In the genomic region with DNA sequence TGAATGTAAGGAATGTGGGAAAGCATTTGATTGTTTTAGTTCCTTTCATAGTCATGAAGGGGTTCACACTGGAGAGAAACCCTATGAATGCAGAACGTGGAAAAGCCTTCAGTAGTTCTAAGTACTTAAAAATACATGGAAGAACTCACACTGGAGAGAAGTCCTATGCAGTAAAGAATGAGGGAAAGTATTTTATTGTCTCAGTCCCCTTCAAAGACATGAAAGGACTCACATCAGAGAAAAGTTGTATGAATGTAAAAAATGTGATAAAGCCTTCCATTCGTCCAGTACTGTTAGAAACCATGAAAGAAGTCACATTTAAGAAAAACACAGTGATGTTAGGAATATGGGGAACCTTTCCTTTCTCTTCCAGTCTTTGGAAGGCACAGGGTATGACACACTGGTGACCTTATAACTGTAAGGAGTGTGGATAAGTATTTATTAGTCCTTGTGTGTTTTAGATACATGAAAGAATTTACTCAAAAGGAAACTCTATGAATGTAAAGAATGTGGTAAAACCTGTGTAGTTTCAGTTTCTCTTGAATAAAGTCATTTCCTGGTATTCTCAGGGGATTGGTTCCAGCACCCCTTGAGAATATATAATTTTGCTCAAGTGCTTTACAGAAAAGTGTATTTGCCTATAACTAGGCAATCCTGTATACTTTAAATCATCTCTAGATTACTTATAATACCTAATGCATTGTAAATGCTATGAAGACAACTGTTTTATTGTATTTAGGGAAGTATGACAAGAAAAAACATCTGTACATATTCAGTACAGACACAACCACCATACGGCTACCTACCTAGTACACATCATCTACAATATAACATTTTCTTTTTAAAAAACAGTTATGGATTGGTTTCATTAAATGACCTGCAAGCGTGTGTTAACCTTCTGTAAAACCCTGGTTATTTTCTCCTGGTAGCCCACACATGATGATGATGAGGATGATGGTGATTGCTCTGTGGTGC, we compare ENCODE assay signal across 21 cellular contexts. TPM values are rescaled to one million over a fixed set of nuclear protein-coding genes. Genes with fewer than 3 reads are reported as not detected.
DNase-seq lines count a peak whose midpoint lies in the region; ATAC-seq, FAIRE-seq and TF ChIP-seq lines count a peak whose summit lies in the region.
"Had no signal": no experiment of that assay in that cellular context is flagged by ENCODE, and none has a peak within 500 bp of the region (broad histone marks: within the 10 kb centered on the region; RNA-seq: fewer than 3 reads in every experiment).

No MANE protein-coding gene starts in this region.

- H4K5ac ChIP-seq in H1 (ENCODE audit: insufficient read length, low read depth, low read length) = no peak overlapping the region

- H3K9ac ChIP-seq in H1 (replicated peaks in 1 of 4; ENCODE audit: extremely low read depth in 1 of 4, low read depth in 3 of 4, low read length in 3 of 4) = no peak overlapping the region

- no peak overlapping the region for H2AK5ac ChIP-seq in H1 (ENCODE audit: low read depth, low read length)

- H3K4me3 Mint-ChIP-seq in activated CD4-positive, alpha-beta T cell treated with anti-CD3 and anti-CD28 coated beads for 36 hours = no peak overlapping the region
- H3K4me3 Mint-ChIP-seq: CD4-positive, alpha-beta T cell had no signal

- no peak overlapping the region for H3K23ac ChIP-seq in H1 (ENCODE audit: insufficient read length)

- H4K91ac ChIP-seq in H1 (replicated peaks; ENCODE audit: insufficient read length, low read length) = no peak overlapping the region

- TF ChIP-seq POLR2A in H1 (IDR thresholded peaks at IDR 0.05; ENCODE audit: control extremely low read depth in 1 of 2, low read depth in 2 of 2, low read length in 2 of 2) = no peak

- WGBS in H1 (ENCODE audit: extremely low coverage in 1 of 2, insufficient coverage in 1 of 2, insufficient read length in 1 of 2, insufficient replicate concordance in 2 of 2, low coverage in 1 of 2, low lambda C conversion rate in 2 of 2, missing lambda C conversion rate in 1 of 2), 2 experiments = 83% methylated on average over 4 of the region's 4 CpGs; no CpG with 5 or more reads in 1 of the 2 experiments

- H3K23me2 ChIP-seq in H1 (ENCODE audit: low read depth, low read length) = no peaks in the 10 kb centered on the region

- no peak overlapping the region for H2BK20ac ChIP-seq in H1 (ENCODE audit: low read length)

- H2BK120ac ChIP-seq in H1 (replicated peaks; ENCODE audit: low read depth, low read length) = no peak overlapping the region

- H4K20me1 ChIP-seq in H1 (replicated peaks in 1 of 2; ENCODE audit: control insufficient read depth in 1 of 2, insufficient read depth in 2 of 2, low read length in 2 of 2) = no peaks in the 10 kb centered on the region

- H3K79me2 ChIP-seq in H1 (ENCODE audit: control insufficient read depth in 1 of 2, insufficient read depth in 2 of 2, low read length in 2 of 2) = no peaks in the 10 kb centered on the region

- H3K9me3 Mint-ChIP-seq in activated CD4-positive, alpha-beta T cell treated with anti-CD3 and anti-CD28 coated beads for 36 hours (ENCODE audit: low read depth) = peaks cover 21% of the 10 kb centered on the region

- H3K56ac ChIP-seq in H1 (replicated peaks; ENCODE audit: insufficient read length, low read depth, low read length) = no peak overlapping the region

- TF ChIP-seq EP300 in H1 (IDR thresholded peaks at IDR 0.05; ENCODE audit: borderline replicate concordance in 1 of 2, low read depth in 2 of 2, low read length in 2 of 2) = no peak

- intact Hi-C loops in activated CD4-positive, alpha-beta T cell treated with anti-CD3 and anti-CD28 coated beads for 36 hours (cut with DNase I, micrococcal nuclease) = loop anchor here in 1 of 2 experiments (10.0 kb wide), 1 partner anchor 329 kb away; no protein-coding TSS in a partner anchor

- no peak overlapping the region for H2BK5ac ChIP-seq in H1 (ENCODE audit: low read depth, low read length)

- CTCF ChIA-PET in activated CD4-positive, alpha-beta T cell treated with anti-CD3 and anti-CD28 coated beads for 36 hours (lab: Charles Lee) = no interaction called here
- CTCF ChIA-PET in HEK293 (lab: Yijun Ruan, JAX) = no interaction called here
- CTCF ChIA-PET in H1 (lab: Charles Lee; ENCODE audit: partially characterized antibody) = no interaction called here

- H3K27me3 Mint-ChIP-seq in activated CD4-positive, alpha-beta T cell treated with anti-CD3 and anti-CD28 coated beads for 36 hours = peaks cover 8% of the 10 kb centered on the region

- DNase-seq in activated CD4-positive, alpha-beta T cell treated with anti-CD3 and anti-CD28 coated beads for 36 hours = no peak
- DNase-seq in activated CD4-positive, alpha-beta T cell treated with anti-CD3 and anti-CD28 coated beads, Interleukin-2, amount 50 U/mL, for 1 hour = no peak
- DNase-seq in D721Med (ENCODE audit: insufficient read length, low spot score) = no peak
- DNase-seq in H1 (ENCODE audit: low read depth in 1 of 2, low spot score in 2 of 2) = no peak
- no peak for DNase-seq in substantia nigra (lab: John Stamatoyannopoulos, UW)
- no peak for DNase-seq in urothelium cell line (ENCODE audit: low spot score)
- DNase-seq: 8988T; BE2C; CD4-positive, alpha-beta T cell; DMS53; KG1; NCI-H1436; NCI-H2029; NCI-H2171 treated with DMSO at 0.1 percent for 48 hours; NCI-H446 treated with DMSO at 0.1 percent for 48 hours had no signal

- no peak overlapping the region for H3K14ac ChIP-seq in H1 (ENCODE audit: insufficient read length)

- ATAC-seq in activated CD4-positive, alpha-beta T cell treated with anti-CD3 and anti-CD28 coated beads for 36 hours = peak; percentile 74
- no peak for ATAC-seq in HG03175 (IDR thresholded peaks at IDR 0.05; ENCODE audit: unreplicated experiment)
- ATAC-seq: HepG2 had no signal

- peaks cover 7% of the 10 kb centered on the region for H3K36me3 Mint-ChIP-seq in activated CD4-positive, alpha-beta T cell treated with anti-CD3 and anti-CD28 coated beads for 36 hours (ENCODE audit: low read depth)

- no peaks in the 10 kb centered on the region for H3K9me3 ChIP-seq in HEK293 (ENCODE audit: control insufficient read depth, insufficient read depth, low read depth, low read length)
- peaks cover 48 to 53% of the 10 kb centered on the region in 2 experiments for H3K9me3 ChIP-seq in H1 (ENCODE audit: insufficient read depth in 2 of 2, low read depth in 1 of 2, low read length in 1 of 2)
- H3K9me3 ChIP-seq: BE2C had no signal

- no peak overlapping the region for H3K18ac ChIP-seq in H1 (ENCODE audit: extremely low read depth, low read length)

- TF ChIP-seq RAD21 in H1 (IDR thresholded peaks at IDR 0.05 in 1 of 2, conservative IDR thresholded peaks at IDR 0.05 in 1 of 2; ENCODE audit: low read depth in 2 of 2, low read length in 2 of 2) = no peak

- POLR2A ChIA-PET in activated CD4-positive, alpha-beta T cell treated with anti-CD3 and anti-CD28 coated beads for 36 hours (lab: Charles Lee) = no interaction called here
- POLR2A ChIA-PET in HEK293 (lab: Yijun Ruan, JAX) = no interaction called here
- POLR2A ChIA-PET in H1 (lab: Charles Lee; ENCODE audit: partially characterized antibody) = interaction anchor here (1.7 kb wide), 1 partner anchor 16 kb away, joined by 3 read pairs; no protein-coding TSS in a partner anchor

- H3K79me1 ChIP-seq in H1 (ENCODE audit: low read depth, low read length) = no peaks in the 10 kb centered on the region

- peaks cover 7% of the 10 kb centered on the region for H3K4me1 Mint-ChIP-seq in activated CD4-positive, alpha-beta T cell treated with anti-CD3 and anti-CD28 coated beads for 36 hours

- H2BK15ac ChIP-seq in H1 (ENCODE audit: low read length) = no peak overlapping the region

- H3K27me3 ChIP-seq in H1 (replicated peaks in 1 of 4; ENCODE audit: control insufficient read depth in 3 of 4, extremely low read depth in 1 of 4, insufficient read depth in 3 of 4, low read length in 3 of 4) = no peaks in the 10 kb centered on the region
- H3K27me3 ChIP-seq: BE2C had no signal

- no peak overlapping the region for H3K4ac ChIP-seq in H1 (replicated peaks; ENCODE audit: insufficient read length, low read depth, low read length)

- no peak overlapping the region for H4K8ac ChIP-seq in H1 (ENCODE audit: extremely low read depth, insufficient read depth, low read length)

- H2AFZ ChIP-seq in H1 (ENCODE audit: low read length) = no peak overlapping the region
- H2AFZ ChIP-seq: PC-9 had no signal

- H3K36me3 ChIP-seq in HEK293 (ENCODE audit: control insufficient read depth in 2 of 2, insufficient read depth in 1 of 2, low read length in 2 of 2) = peaks cover 0 to 65% of the 10 kb centered on the region in 2 experiments; a peak in 2 of 3 replicates
- peaks cover 0 to 44% (median 8%) of the 10 kb centered on the region in 4 experiments; a peak in 4 of 8 replicates for H3K36me3 ChIP-seq in H1 (ENCODE audit: control insufficient read depth in 2 of 4, insufficient read depth in 4 of 4, low read length in 3 of 4)

- FAIRE-seq in D721Med (lab: Jason Lieb, UNC) (peak; percentile 6), H1 (lab: Jason Lieb, UNC) (no peak), urothelium cell line (lab: Jason Lieb, UNC) (no peak)
- FAIRE-seq: GM12892, H54, HepG2 had no signal

- TF ChIP-seq CTCF in D721Med (IDR thresholded peaks at IDR 0.05; ENCODE audit: insufficient read depth, missing control alignments) (no peak), HEK293 (tag by site-specific recombination; IDR thresholded peaks at IDR 0.05) (no peak), H1 (IDR thresholded peaks at IDR 0.05; ENCODE audit: control extremely low read depth in 1 of 3, insufficient read depth in 1 of 3, low read depth in 1 of 3, low read length in 3 of 3) (no peak)

- no peak overlapping the region for H3K4me3 ChIP-seq in HEK293 (ENCODE audit: low read depth, low read length)
- no peak overlapping the region for H3K4me3 ChIP-seq in H1 (ENCODE audit: extremely low read depth in 1 of 4, insufficient read depth in 2 of 4, low read depth in 3 of 4, low read length in 4 of 4)
- H3K4me3 ChIP-seq: PC-9 had no signal

- no peak overlapping the region for H2BK12ac ChIP-seq in H1 (ENCODE audit: low read depth, low read length)

- H3K4me1 ChIP-seq in HEK293 (ENCODE audit: control insufficient read depth, insufficient read depth, low read length) (no peaks in the 10 kb centered on the region), H1 (replicated peaks in 1 of 4; ENCODE audit: control insufficient read depth in 3 of 4, insufficient read depth in 4 of 4, low read length in 3 of 4) (no peaks in the 10 kb centered on the region)
- H3K4me1 ChIP-seq: BE2C had no signal

- no peak overlapping the region for H3K4me2 ChIP-seq in H1 (ENCODE audit: insufficient read depth in 1 of 2, low read depth in 2 of 2, low read length in 2 of 2)
- H3K4me2 ChIP-seq: PC-9 had no signal

- H3K27ac Mint-ChIP-seq in activated CD4-positive, alpha-beta T cell treated with anti-CD3 and anti-CD28 coated beads for 36 hours = no peak overlapping the region
- H3K27ac Mint-ChIP-seq: CD4-positive, alpha-beta T cell had no signal

- H3K27ac ChIP-seq in HEK293 (ENCODE audit: extremely low read depth, low read depth, low read length) (no peak overlapping the region), H1 (ENCODE audit: low read depth, low read length) (no peak overlapping the region), substantia nigra (ENCODE audit: low read depth, low read length, poor library complexity, severe bottlenecking) (no peak overlapping the region)
- H3K27ac ChIP-seq: PC-9 had no signal

RNA-seq across cellular contexts. Expression of gene ZNF823, which starts 52.8 kb away (rescaled TPM):
- total RNA-seq in activated CD4-positive, alpha-beta T cell treated with anti-CD3 and anti-CD28 coated beads for 36 hours = 1 to 10 TPM; 2.9 to 3.0 TPM
- total RNA-seq in H1 (2021; fragmentation: NEBNext Ultra II Directional; extraction: Animal tissue kit (Norgen Biotek cat#: 25700)) = 2.4 and 2.9 TPM in 2 replicates
- 0.73 and 0.93 TPM in 2 replicates for polyA plus RNA-seq in H1 (2011; rRNA removed)
- 1.0 TPM for polyA plus RNA-seq in H1 (2011; cell fraction: cytosol; rRNA removed)
- 0.40 TPM for polyA plus RNA-seq in H1 (2011; cell fraction: nucleus; rRNA removed)
- polyA plus RNA-seq in H1 (2012, experiment 1 of 2) = 1.1 to 2.2 TPM (median 1.4 TPM) in 4 replicates
- not detected for polyA plus RNA-seq in H1 (2012, experiment 2 of 2)
- 0.83 TPM for polyA plus RNA-seq in H1 (2013, experiment 1 of 2)
- polyA plus RNA-seq in H1 (2013, experiment 2 of 2) = 1.1 TPM
- 2.8 and 5.5 TPM in 2 replicates for polyA minus RNA-seq in H1 (2011; rRNA and poly(A)+ RNA removed)
- polyA minus RNA-seq in H1 (2011; cell fraction: cytosol; rRNA and poly(A)+ RNA removed) = 3.7 TPM
- polyA minus RNA-seq in H1 (2011; cell fraction: nucleus; rRNA and poly(A)+ RNA removed) = 3.0 TPM
